ENCODE assay signal across 20 cellular contexts in genomic region chr20:20253744-20254330, GRCh38.
"Had no signal": no experiment of that assay in that cellular context is flagged by ENCODE, and none has a peak within 500 bp of the region (broad histone marks: within the 10 kb centered on the region; RNA-seq: fewer than 3 reads in every experiment).

No MANE protein-coding gene starts in this region.

- H3K4me3 Mint-ChIP-seq: activated naive CD8-positive, alpha-beta T cell; activated T-cell treated with anti-CD3 and anti-CD28 coated beads, Interleukin-2, amount 50 U/mL, for 24 hours; activated T-helper 17 cell treated with anti-CD3 and anti-CD28 coated beads, Interleukin-2, amount 50 U/mL, for 72 hours; memory B cell; natural killer cell treated with Interleukin-12 subunit alpha and Interleukin-12 subunit beta and Interleukin-15 and Interleukin-18, amount 100 ng/mL, for 72 hours; stimulated activated naive B cell treated with anti-CD40 and anti-IgM and Interleukin-4, amounts not matched to agents 10 μg/mL and 1 μg/mL and 100 μg/mL, for 72 hours; WTC11 had no signal

- H3K4me1 Mint-ChIP-seq: activated T-helper 17 cell treated with anti-CD3 and anti-CD28 coated beads, Interleukin-2, amount 50 U/mL, for 72 hours; stimulated activated naive B cell treated with anti-CD40 and anti-IgM and Interleukin-4, amounts not matched to agents 10 μg/mL and 1 μg/mL and 100 μg/mL, for 72 hours had no signal

- H3K27ac Mint-ChIP-seq: activated naive CD8-positive, alpha-beta T cell; activated T-cell treated with anti-CD3 and anti-CD28 coated beads, Interleukin-2, amount 50 U/mL, for 24 hours; activated T-helper 17 cell treated with anti-CD3 and anti-CD28 coated beads, Interleukin-2, amount 50 U/mL, for 72 hours; memory B cell; natural killer cell treated with Interleukin-12 subunit alpha and Interleukin-12 subunit beta and Interleukin-15 and Interleukin-18, amount 100 ng/mL, for 72 hours; stimulated activated naive B cell treated with anti-CD40 and anti-IgM and Interleukin-4, amounts not matched to agents 10 μg/mL and 1 μg/mL and 100 μg/mL, for 72 hours; WTC11 had no signal

- H3K9me3 Mint-ChIP-seq: activated T-cell treated with anti-CD3 and anti-CD28 coated beads, Interleukin-2, amount 50 U/mL, for 24 hours; activated T-helper 17 cell treated with anti-CD3 and anti-CD28 coated beads, Interleukin-2, amount 50 U/mL, for 72 hours; memory B cell; natural killer cell treated with Interleukin-12 subunit alpha and Interleukin-12 subunit beta and Interleukin-15 and Interleukin-18, amount 100 ng/mL, for 72 hours; stimulated activated naive B cell treated with anti-CD40 and anti-IgM and Interleukin-4, amounts not matched to agents 10 μg/mL and 1 μg/mL and 100 μg/mL, for 72 hours; WTC11 had no signal

- DNase-seq: activated CD8-positive, alpha-beta memory T cell treated with anti-CD3 and anti-CD28 coated beads, Interleukin-2, amount 50 U/mL, for 4 hours; activated T-cell treated with anti-CD3 and anti-CD28 coated beads, Interleukin-2, amount 50 U/mL, for 24 hours; adrenal gland; brain microvascular endothelial cell; caudate nucleus; effector memory CD4-positive, alpha-beta T cell; foreskin keratinocyte; left colon; retina; stimulated activated CD4-positive, alpha-beta T cell treated with anti-CD3 and anti-CD28 coated beads, Interleukin-2, amount 100 ng/mL, for 48 hours; stimulated activated CD8-positive, alpha-beta memory T cell treated with anti-CD3 and anti-CD28 coated beads, Interleukin-4, amount 100 ng/mL, for 48 hours; stimulated activated naive B cell treated with anti-CD40 and anti-IgM and Interleukin-4, amounts not matched to agents 10 μg/mL and 1 μg/mL and 100 μg/mL, for 72 hours; testis; trophoblast cell; uterus had no signal

- H3K36me3 Mint-ChIP-seq: activated naive CD8-positive, alpha-beta T cell; memory B cell; natural killer cell treated with Interleukin-12 subunit alpha and Interleukin-12 subunit beta and Interleukin-15 and Interleukin-18, amount 100 ng/mL, for 72 hours; stimulated activated naive B cell treated with anti-CD40 and anti-IgM and Interleukin-4, amounts not matched to agents 10 μg/mL and 1 μg/mL and 100 μg/mL, for 72 hours; WTC11 had no signal

- ATAC-seq: activated T-helper 17 cell treated with anti-CD3 and anti-CD28 coated beads, Interleukin-2, amount 50 U/mL, for 72 hours; foreskin keratinocyte; left colon; natural killer cell treated with Interleukin-12 subunit alpha and Interleukin-12 subunit beta and Interleukin-15 and Interleukin-18, amount 100 ng/mL, for 72 hours; stimulated activated naive B cell treated with anti-CD40 and anti-IgM and Interleukin-4, amounts not matched to agents 10 μg/mL and 1 μg/mL and 100 μg/mL, for 72 hours; WTC11 had no signal
